1 cellular context compared by ENCODE assay signal in genomic region chr9:35758475-35759050, GRCh38.
TF ChIP-seq lines count a peak whose summit lies in the region.

No MANE protein-coding gene starts in this region.

TF ChIP-seq in HepG2, 621 proteins besides CTCF, POLR2A, EP300 and RAD21:
- no peak for TF ChIP-seq TFAP4 (IDR thresholded peaks at IDR 0.05; ENCODE audit: borderline replicate concordance, low read depth)
